In the genomic region with DNA sequence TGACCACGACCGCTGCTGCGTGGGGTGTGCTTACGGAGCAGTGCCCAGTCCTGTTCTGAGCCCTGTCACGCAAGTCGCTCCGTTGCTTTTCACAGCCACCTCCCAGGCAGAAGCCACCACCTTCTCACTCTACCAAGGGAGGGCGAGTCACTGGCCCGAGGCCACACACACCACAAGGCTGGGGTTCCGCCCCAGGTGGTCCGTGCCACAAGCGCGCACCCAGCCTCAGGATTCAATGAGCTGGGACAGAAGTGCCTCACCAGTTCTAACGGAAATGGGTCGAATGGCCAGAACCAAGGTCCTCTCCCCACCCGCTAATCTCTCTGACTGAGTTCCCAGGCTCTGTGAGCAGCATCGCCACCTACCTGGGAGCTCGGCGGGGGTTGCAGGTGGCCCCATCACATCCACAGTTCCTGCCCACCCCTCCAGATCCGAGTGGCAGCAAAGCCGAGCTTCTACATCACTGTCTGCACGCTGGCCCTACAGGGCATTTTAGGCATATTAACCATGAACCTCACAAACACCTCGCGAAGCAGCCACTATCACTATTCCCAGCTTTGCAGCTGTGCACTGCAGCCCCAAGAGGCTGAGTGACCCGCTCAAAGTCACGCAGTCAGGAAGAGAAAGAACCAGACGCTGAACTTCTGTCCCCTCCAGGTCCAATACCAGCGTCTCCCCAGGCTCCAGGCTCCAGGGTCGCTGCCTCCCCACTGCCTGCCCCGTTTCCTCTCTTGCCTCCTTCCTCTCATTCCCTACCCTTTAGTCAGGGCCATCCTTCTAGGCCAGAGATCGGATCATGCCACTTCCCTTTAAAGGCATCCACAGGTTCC, we compare ENCODE assay signal across 12 cellular contexts.
DNase-seq lines count a peak whose midpoint lies in the region; ATAC-seq, FAIRE-seq and TF ChIP-seq lines count a peak whose summit lies in the region.
"Had no signal": no experiment of that assay in that cellular context is flagged by ENCODE, and none has a peak within 500 bp of the region (broad histone marks: within the 10 kb centered on the region; RNA-seq: fewer than 3 reads in every experiment).

No MANE protein-coding gene starts in this region.

- DNase-seq in GM13977 (ENCODE audit: low spot score) (peak; percentile 67), kidney tubule cell (ENCODE audit: low spot score) (peak; percentile 6), DMS 273 treated with DMSO at 0.1 percent for 48 hours (lab: John Stamatoyannopoulos, UW) (no peak), NCI-H1417 treated with DMSO at 0.1 percent for 48 hours (lab: John Stamatoyannopoulos, UW) (no peak), RCC 7860 (ENCODE audit: low spot score) (no peak)
- no peak for DNase-seq in stimulated activated CD4-positive, alpha-beta T cell treated with anti-CD3 and anti-CD28 coated beads, Interleukin-4, amount 100 ng/mL, for 1 hour
- DNase-seq: activated CD4-positive, alpha-beta T cell treated with anti-CD3 and anti-CD28 coated beads, Interleukin-2, amount 50 U/mL, for 4 hours; NCI-H1930; SIG-M5; stimulated activated naive CD4-positive, alpha-beta T cell had no signal

- in situ Hi-C loops in GM13977 (cut with MboI; ENCODE audit: low pct_unique_long_range_greater_than_20kb, low sequenced_read_pairs, unreplicated experiment) = no loop called here

- no peak for TF ChIP-seq CTCF in GM13977 (IDR thresholded peaks at IDR 0.05; ENCODE audit: extremely low read depth, insufficient read depth, missing control alignments)

- FAIRE-seq in RCC 7860 (lab: Jason Lieb, UNC) = no peak

- ATAC-seq in GM19455 (IDR thresholded peaks at IDR 0.05; ENCODE audit: unreplicated experiment) (peak; percentile 71), HG03060 (IDR thresholded peaks at IDR 0.05; ENCODE audit: low read depth, unreplicated experiment) (peak; percentile 64)

Comparison
In these comparisons a context has a peak if more than half of its experiments do, and no peak if none do; other contexts are left out.
1. DNase-seq: peak in GM13977 (single experiment) and kidney tubule cell (single experiment); none in stimulated activated CD4-positive, alpha-beta T cell treated with anti-CD3 and anti-CD28 coated beads, Interleukin-4, amount 100 ng/mL, for 1 hour (single experiment), DMS 273 treated with DMSO at 0.1 percent for 48 hours (single experiment), NCI-H1417 treated with DMSO at 0.1 percent for 48 hours (single experiment) and RCC 7860 (single experiment).